In genomic region chr22:46012881-46013281, GRCh38 we compare ENCODE assay signal across 8 cellular contexts. TPM values are rescaled to one million over a fixed set of nuclear protein-coding genes. Genes with fewer than 3 reads are reported as not detected.
A peak's percentile ranks its signal among the peaks of the same experiment; 100 is the strongest.
DNase-seq lines count a peak whose midpoint lies in the region; ATAC-seq, FAIRE-seq and TF ChIP-seq lines count a peak whose summit lies in the region.

No MANE protein-coding gene starts in this region.

- no peak overlapping the region for H2BK120ac ChIP-seq in H9 (ENCODE audit: low read depth, low read length, poor library complexity, severe bottlenecking)

- no peak overlapping the region for H3K18ac ChIP-seq in H9 (ENCODE audit: insufficient read length, low read depth, low read length)

- H3K4me1 Mint-ChIP-seq in H9, result peaks cover 11 to 13% of the 10 kb centered on the region in 2 experiments
- no peaks in the 10 kb centered on the region for H3K4me1 Mint-ChIP-seq in activated T-helper 17 cell treated with anti-CD3 and anti-CD28 coated beads, Interleukin-2, amount 50 U/mL, for 72 hours

- H3K4me1 ChIP-seq in H9 (ENCODE audit: insufficient read depth, low read length) (no peaks in the 10 kb centered on the region), iPS-15b (ENCODE audit: control insufficient read depth, insufficient read depth, low read length) (no peaks in the 10 kb centered on the region), small intestine (ENCODE audit: control insufficient read depth in 2 of 2, insufficient read depth in 1 of 2, low read depth in 1 of 2, low read length in 1 of 2) (peaks cover 0 to 7% of the 10 kb centered on the region in 2 donors)

- peaks cover 6% of the 10 kb centered on the region; the same call in 1 of the 2 replicates for H3K27me3 Mint-ChIP-seq in H9 (ENCODE audit: low read depth)
- H3K27me3 Mint-ChIP-seq in activated T-helper 17 cell treated with anti-CD3 and anti-CD28 coated beads, Interleukin-2, amount 50 U/mL, for 72 hours, result no peaks in the 10 kb centered on the region

- H2BK12ac ChIP-seq in H9 (ENCODE audit: insufficient read length, low read depth, low read length), result no peak overlapping the region

- ATAC-seq in activated T-helper 17 cell treated with anti-CD3 and anti-CD28 coated beads, Interleukin-2, amount 50 U/mL, for 72 hours (replicated peaks), result no peak
- no peak for ATAC-seq in GM19023 (IDR thresholded peaks at IDR 0.05; ENCODE audit: unreplicated experiment)

- no peak overlapping the region for H4K8ac ChIP-seq in H9 (replicated peaks; ENCODE audit: insufficient read length, low read depth, low read length)

- DNase-seq in H9 (no peak), small intestine (no peak), amygdala (lab: John Stamatoyannopoulos, UW) (no peak), SKM-1 (lab: John Stamatoyannopoulos, UW; ENCODE audit: unreplicated experiment) (no peak), NCI-H1092 treated with DMSO at 0.1 percent for 48 hours (lab: John Stamatoyannopoulos, UW) (no peak)

- H2AK5ac ChIP-seq in H9 (ENCODE audit: insufficient read length, low read length), result no peak overlapping the region

- H3K36me3 ChIP-seq in iPS-15b (ENCODE audit: control insufficient read depth, insufficient read depth, low read length) (no peaks in the 10 kb centered on the region), small intestine (ENCODE audit: control insufficient read depth in 2 of 2, insufficient read depth in 2 of 2, low read length in 2 of 2) (no peaks in the 10 kb centered on the region)

- no peaks in the 10 kb centered on the region for H4K20me1 ChIP-seq in H9 (ENCODE audit: control insufficient read depth, insufficient read depth, insufficient read length)

- H2BK20ac ChIP-seq in H9 (ENCODE audit: low read depth, low read length, poor library complexity, severe bottlenecking), result no peak overlapping the region

- H3K27me3 ChIP-seq in H9 (ENCODE audit: insufficient read depth, low read length) (no peaks in the 10 kb centered on the region), iPS-15b (ENCODE audit: control insufficient read depth, insufficient read depth, low read length) (no peaks in the 10 kb centered on the region), small intestine (ENCODE audit: control insufficient read depth in 2 of 2, insufficient read depth in 2 of 2, low read length in 2 of 2) (no peaks in the 10 kb centered on the region)

- peak overlapping the region; percentile 81 to 84; a peak in 4 of 5 replicates for H3K4me3 Mint-ChIP-seq in H9
- H3K4me3 Mint-ChIP-seq in activated T-helper 17 cell treated with anti-CD3 and anti-CD28 coated beads, Interleukin-2, amount 50 U/mL, for 72 hours, result peak overlapping the region; percentile 80

- H4K5ac ChIP-seq in H9 (ENCODE audit: insufficient read length, low read depth, low read length), result no peak overlapping the region

- WGBS in H9 (ENCODE audit: extremely low coverage, insufficient read length, low lambda C conversion rate), result no CpG with 5 or more reads among the region's 11 CpGs
- 23 to 50% (median 38%) methylated on average over 9 to 11 of the region's 11 CpGs for WGBS in small intestine, 3 donors

- H3K56ac ChIP-seq in H9 (ENCODE audit: insufficient read length, low read depth, low read length), result no peak overlapping the region

- no peak overlapping the region for H3T11ph ChIP-seq in H9 (ENCODE audit: low read length)

- peak overlapping the region in 1 of 3 experiments; percentile 82; a peak in 1 of 7 replicates for H3K27ac Mint-ChIP-seq in H9
- no peak overlapping the region for H3K27ac Mint-ChIP-seq in activated T-helper 17 cell treated with anti-CD3 and anti-CD28 coated beads, Interleukin-2, amount 50 U/mL, for 72 hours

- H3K9me3 ChIP-seq in H9 (ENCODE audit: control insufficient read depth, low read depth, low read length), result no peaks in the 10 kb centered on the region
- no peaks in the 10 kb centered on the region for H3K9me3 ChIP-seq in iPS-15b (ENCODE audit: control insufficient read depth, insufficient read depth, low read length)
- no peaks in the 10 kb centered on the region for H3K9me3 ChIP-seq in small intestine (ENCODE audit: control insufficient read depth, low read depth)

- H3K79me1 ChIP-seq in H9 (ENCODE audit: insufficient read depth, low read depth, low read length, poor library complexity, severe bottlenecking), result no peaks in the 10 kb centered on the region

- H3K9ac ChIP-seq in H9 (ENCODE audit: extremely low read depth, insufficient read length, low read length), result no peak overlapping the region
- peak overlapping the region; percentile 24 for H3K9ac ChIP-seq in iPS-15b (ENCODE audit: low read depth, low read length)

- no peak overlapping the region for H2BK15ac ChIP-seq in H9 (ENCODE audit: low read depth, low read length)

- no peaks in the 10 kb centered on the region; a peak in 1 of 5 replicates for H3K9me3 Mint-ChIP-seq in H9
- H3K9me3 Mint-ChIP-seq in activated T-helper 17 cell treated with anti-CD3 and anti-CD28 coated beads, Interleukin-2, amount 50 U/mL, for 72 hours, result no peaks in the 10 kb centered on the region

- H2BK5ac ChIP-seq in H9 (ENCODE audit: insufficient read length, low read length), result no peak overlapping the region

- no peak for FAIRE-seq in small intestine (lab: Jason Lieb, UNC)

- no peaks in the 10 kb centered on the region for H3K79me2 ChIP-seq in H9 (ENCODE audit: insufficient read depth, low read length)

- H2AFZ ChIP-seq in H9 (ENCODE audit: low read length), result no peak overlapping the region

- peaks cover 4% of the 10 kb centered on the region for H3K23me2 ChIP-seq in H9 (ENCODE audit: insufficient read length, low read depth, low read length, poor library complexity, severe bottlenecking)

- H3K23ac ChIP-seq in H9 (ENCODE audit: insufficient read length, low read depth, low read length), result no peak overlapping the region

- H3K36me3 Mint-ChIP-seq in H9 (ENCODE audit: insufficient read depth in 1 of 3, low read depth in 3 of 3), result no peaks in the 10 kb centered on the region
- H3K36me3 Mint-ChIP-seq in activated T-helper 17 cell treated with anti-CD3 and anti-CD28 coated beads, Interleukin-2, amount 50 U/mL, for 72 hours (ENCODE audit: low read depth), result no peaks in the 10 kb centered on the region

- H3K27ac ChIP-seq in H9 (ENCODE audit: insufficient read length, low read depth, low read length), result no peak overlapping the region
- peak overlapping the region; percentile 97 to 100 for H3K27ac ChIP-seq in small intestine (ENCODE audit: low read depth in 1 of 2, low read length in 1 of 2)

- no peak overlapping the region for H3K14ac ChIP-seq in H9 (ENCODE audit: insufficient read depth, low read length)

- no peak overlapping the region for H4K91ac ChIP-seq in H9 (ENCODE audit: insufficient read length, low read depth, low read length)

- peak overlapping the region; percentile 42 for H3K4me2 ChIP-seq in H9 (ENCODE audit: insufficient read depth, insufficient read length, low read length)

- no peak overlapping the region for H3K4ac ChIP-seq in H9 (ENCODE audit: low read depth, low read length)

- no peak for TF ChIP-seq CTCF in H9 (conservative IDR thresholded peaks at IDR 0.05)

- H3K4me3 ChIP-seq in iPS-15b (ENCODE audit: low read depth, low read length), result peak overlapping the region; percentile 74
- H3K4me3 ChIP-seq in small intestine (ENCODE audit: low read depth in 1 of 2, low read length in 2 of 2), result peak overlapping the region in 1 of 2 donors; percentile 16

RNA-seq across cellular contexts. Expression of gene WNT7B, which starts 35.9 kb away (rescaled TPM):
- total RNA-seq in H9 (2021), result 0.09 and 0.31 TPM in 2 replicates
- not detected for total RNA-seq in activated T-helper 17 cell treated with anti-CD3 and anti-CD28 coated beads, Interleukin-2, amount 50 U/mL, for 72 hours
- under 1 TPM in 2 of 3 donors, not detected in 1; 0.03 to 0.22 TPM for polyA plus RNA-seq in small intestine
